In the genomic region with DNA sequence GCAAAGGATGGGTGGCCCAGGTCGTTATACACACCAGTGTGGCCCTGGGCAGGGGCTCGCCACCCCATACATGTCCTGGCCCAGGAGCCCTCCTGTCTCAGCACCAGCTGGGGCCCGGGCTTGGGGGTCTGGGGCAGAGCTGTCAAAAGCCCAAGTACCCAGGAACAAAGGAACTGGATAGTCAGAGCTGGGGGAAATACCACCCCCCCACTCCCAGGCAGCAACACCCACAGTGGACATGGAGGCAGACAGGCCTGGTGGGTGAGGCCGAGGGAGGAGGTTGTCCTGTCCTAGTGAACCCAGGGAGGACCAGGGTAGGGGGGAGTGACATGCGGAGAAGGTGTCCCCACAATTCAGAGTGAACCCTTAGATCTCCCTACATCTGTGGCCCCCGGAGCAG, we compare ENCODE assay signal across 29 cellular contexts.
"Had no signal": no experiment of that assay in that cellular context is flagged by ENCODE, and none has a peak within 500 bp of the region (broad histone marks: within the 10 kb centered on the region; RNA-seq: fewer than 3 reads in every experiment).

No MANE protein-coding gene starts in this region.

- H3K9me3 Mint-ChIP-seq: mesothelial cell of epicardium; natural killer cell treated with Interleukin-12 subunit alpha and Interleukin-12 subunit beta and Interleukin-15 and Interleukin-18, amount 100 ng/mL, for 72 hours had no signal

- H3K4me1 Mint-ChIP-seq: stimulated activated naive B cell treated with anti-CD40 and anti-IgM and Interleukin-4, amounts not matched to agents 10 μg/mL and 1 μg/mL and 100 μg/mL, for 72 hours had no signal

- H2AFZ ChIP-seq: hepatocyte had no signal

- H3K27ac Mint-ChIP-seq: mesothelial cell of epicardium; naive B cell; natural killer cell treated with Interleukin-12 subunit alpha and Interleukin-12 subunit beta and Interleukin-15 and Interleukin-18, amount 100 ng/mL, for 72 hours; progenitor cell of endocrine pancreas; stimulated activated naive B cell treated with anti-CD40 and anti-IgM and Interleukin-4, amounts not matched to agents 10 μg/mL and 1 μg/mL and 100 μg/mL, for 72 hours had no signal

- H3K4me3 Mint-ChIP-seq: mesothelial cell of epicardium; naive B cell; natural killer cell treated with Interleukin-12 subunit alpha and Interleukin-12 subunit beta and Interleukin-15 and Interleukin-18, amount 100 ng/mL, for 72 hours; stimulated activated naive B cell treated with anti-CD40 and anti-IgM and Interleukin-4, amounts not matched to agents 10 μg/mL and 1 μg/mL and 100 μg/mL, for 72 hours had no signal

- H3K4me1 ChIP-seq: lower lobe of right lung, right atrium auricular region, right lobe of liver, stomach, tibial artery, upper lobe of right lung had no signal

- H3K4me2 ChIP-seq: hepatocyte, smooth muscle cell had no signal

- H3K27me3 Mint-ChIP-seq: naive B cell; natural killer cell treated with Interleukin-12 subunit alpha and Interleukin-12 subunit beta and Interleukin-15 and Interleukin-18, amount 100 ng/mL, for 72 hours; stimulated activated naive B cell treated with anti-CD40 and anti-IgM and Interleukin-4, amounts not matched to agents 10 μg/mL and 1 μg/mL and 100 μg/mL, for 72 hours had no signal

- H3K9me3 ChIP-seq: heart right ventricle, lower lobe of right lung, neutrophil, ovary, right atrium auricular region, right lobe of liver, suprapubic skin, thoracic aorta, tibial artery, upper lobe of right lung had no signal

- H3K79me2 ChIP-seq: hepatocyte had no signal

- H3K36me3 ChIP-seq: heart right ventricle, lower lobe of right lung, neutrophil, ovary, right atrium auricular region, right lobe of liver, stomach, suprapubic skin, thoracic aorta, tibial artery, upper lobe of right lung had no signal

- H3K4me3 ChIP-seq: heart right ventricle, hepatocyte, lower lobe of right lung, ovary, right atrium auricular region, right lobe of liver, smooth muscle cell, stomach, suprapubic skin, thoracic aorta, tibial artery, upper lobe of right lung had no signal

- H3K27me3 ChIP-seq: hepatocyte, neutrophil, ovary, right atrium auricular region, right lobe of liver, suprapubic skin had no signal

- ATAC-seq: heart right ventricle; left lobe of liver; lower lobe of right lung; natural killer cell treated with Interleukin-12 subunit alpha and Interleukin-12 subunit beta and Interleukin-15 and Interleukin-18, amount 100 ng/mL, for 72 hours; right lobe of liver; stimulated activated naive B cell treated with anti-CD40 and anti-IgM and Interleukin-4, amounts not matched to agents 10 μg/mL and 1 μg/mL and 100 μg/mL, for 72 hours; stimulated activated naive CD8-positive, alpha-beta T cell treated with anti-CD3 and anti-CD28 coated beads, Interleukin-15, Interleukin-2, amounts not matched to agents 100 U/mL and 50 U/mL, for 24 hours; upper lobe of right lung had no signal

- H3K27ac ChIP-seq: heart right ventricle, hepatocyte, lower lobe of right lung, neutrophil, ovary, right atrium auricular region, right lobe of liver, stomach, suprapubic skin, thoracic aorta, tibial artery, upper lobe of right lung had no signal

- H3K36me3 Mint-ChIP-seq: mesothelial cell of epicardium; naive B cell; natural killer cell treated with Interleukin-12 subunit alpha and Interleukin-12 subunit beta and Interleukin-15 and Interleukin-18, amount 100 ng/mL, for 72 hours; stimulated activated naive B cell treated with anti-CD40 and anti-IgM and Interleukin-4, amounts not matched to agents 10 μg/mL and 1 μg/mL and 100 μg/mL, for 72 hours had no signal

- DNase-seq: heart right ventricle; islet precursor cell; lower lobe of right lung; mammary epithelial cell; mesendoderm; naive B cell; occipital lobe; ovary; stimulated activated CD4-positive, alpha-beta T cell treated with anti-CD3 and anti-CD28 coated beads, Interleukin-12 subunit alpha, Interleukin-12 subunit beta, amount 100 ng/mL, for 4 hours; stimulated activated CD4-positive, alpha-beta T cell treated with anti-CD3 and anti-CD28 coated beads, Interleukin-15, amount 100 ng/mL, for 24 hours; stimulated activated CD4-positive, alpha-beta T cell treated with anti-CD3 and anti-CD28 coated beads, Interleukin-2, amount 100 ng/mL, for 24 hours; stimulated activated CD4-positive, alpha-beta T cell treated with anti-CD3 and anti-CD28 coated beads, Interleukin-4, amount 100 ng/mL, for 1 hour; stimulated activated naive B cell treated with anti-CD40 and anti-IgM and Interleukin-4, amounts not matched to agents 10 μg/mL and 1 μg/mL and 100 μg/mL, for 72 hours; stimulated activated naive CD8-positive, alpha-beta T cell treated with anti-CD3 and anti-CD28 coated beads, Interleukin-15, Interleukin-2, amounts not matched to agents 100 U/mL and 50 U/mL, for 24 hours; stomach; tibial artery; trophoblast cell; upper lobe of right lung had no signal
